1 cellular context compared by ENCODE assay signal in the genomic region with DNA sequence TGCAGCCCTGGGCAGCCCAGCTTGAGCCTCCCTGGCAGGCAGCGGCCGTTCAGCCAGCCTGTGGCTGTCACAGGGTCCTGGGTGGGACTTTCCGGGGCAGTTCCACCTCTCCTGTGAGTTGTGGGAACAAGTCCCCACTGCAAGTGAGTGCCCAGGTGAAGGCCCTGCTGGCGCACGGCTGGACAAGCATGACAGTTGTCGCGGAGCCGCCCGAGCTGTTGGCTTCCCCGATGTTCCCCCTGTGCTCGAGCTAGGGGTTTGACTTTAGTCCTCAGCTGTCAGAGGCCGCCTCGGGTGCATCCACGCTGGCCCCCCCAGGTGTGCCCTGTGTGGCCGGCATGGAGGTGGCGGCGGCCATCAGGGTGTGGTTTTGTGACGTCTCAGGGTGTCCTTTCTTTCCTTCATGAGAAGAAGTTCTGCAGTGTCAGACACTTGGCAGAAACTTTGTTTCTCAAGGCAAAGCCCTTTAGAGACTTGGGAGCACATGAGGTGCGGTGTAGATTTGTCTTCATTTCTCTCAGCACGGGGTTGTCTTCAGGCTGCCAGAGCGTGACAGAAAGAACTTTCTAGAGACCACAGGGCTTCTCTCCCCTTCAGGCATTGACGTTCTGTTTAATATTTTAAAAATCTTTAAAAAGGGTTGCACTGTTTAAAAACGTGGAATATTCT.
TF ChIP-seq lines count a peak whose summit lies in the region.

No MANE protein-coding gene starts in this region.

TF ChIP-seq in WTC11, 78 proteins besides CTCF, POLR2A, EP300 and RAD21 (continued from another document):
- no peak for TF ChIP-seq IRF1 (CRISPR knock-in tag; IDR thresholded peaks at IDR 0.05)
